In the genomic region with DNA sequence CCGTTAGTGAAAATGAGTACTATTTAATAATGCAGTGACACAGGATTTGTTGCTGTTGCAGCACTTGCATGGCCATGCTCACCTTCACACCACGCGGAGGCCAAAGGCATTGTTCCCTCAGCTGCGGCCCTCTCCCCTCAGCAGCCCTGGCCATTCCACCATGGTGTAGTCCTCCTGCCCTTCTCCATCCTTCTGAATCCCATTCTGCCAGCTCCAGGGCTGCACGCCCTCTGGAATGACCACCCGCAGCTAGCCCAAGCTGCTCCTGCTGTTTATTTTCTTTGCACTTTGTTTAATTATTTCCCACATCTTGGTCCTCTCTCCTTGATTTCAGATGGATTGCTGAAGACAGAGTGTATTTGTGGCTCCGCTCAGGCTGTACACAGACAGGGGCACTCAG, we compare ENCODE assay signal across 17 cellular contexts.
DNase-seq lines count a peak whose midpoint lies in the region; ATAC-seq and TF ChIP-seq lines count a peak whose summit lies in the region.
"Had no signal": no experiment of that assay in that cellular context is flagged by ENCODE, and none has a peak within 500 bp of the region (broad histone marks: within the 10 kb centered on the region; RNA-seq: fewer than 3 reads in every experiment).

No MANE protein-coding gene starts in this region.

- TF ChIP-seq CTCF in CD4-positive, alpha-beta T cell (IDR thresholded peaks at IDR 0.05): no peak

- peak overlapping the region; percentile 93 for H3K27ac Mint-ChIP-seq in activated CD4-positive, alpha-beta memory T cell treated with anti-CD3 and anti-CD28 coated beads, Interleukin-2, amount 10 ng/mL, durations not matched to agents 7 days and 5 days
- H3K27ac Mint-ChIP-seq in activated CD4-positive, alpha-beta memory T cell treated with anti-CD3 and anti-CD28 coated beads for 36 hours: no peak overlapping the region
- no peak overlapping the region for H3K27ac Mint-ChIP-seq in CD4-positive, alpha-beta T cell
- no peak overlapping the region for H3K27ac Mint-ChIP-seq in memory B cell

- H3K27me3 ChIP-seq in CD4-positive, alpha-beta T cell (ENCODE audit: control insufficient read depth, insufficient read depth, low read length): no peaks in the 10 kb centered on the region
- H3K27me3 ChIP-seq: Peyer's patch had no signal

- CTCF ChIA-PET in activated CD4-positive, alpha-beta memory T cell treated with anti-CD3 and anti-CD28 coated beads, Interleukin-2, amount 10 ng/mL, durations not matched to agents 7 days and 5 days (lab: Charles Lee): no interaction called here
- CTCF ChIA-PET in activated CD4-positive, alpha-beta memory T cell treated with anti-CD3 and anti-CD28 coated beads for 36 hours (lab: Charles Lee): interaction anchor here (1.2 to 1.6 kb wide), 3 partner anchors 10 to 15 kb away, joined by 3 to 4 read pairs (median 3); no protein-coding TSS in a partner anchor
- CTCF ChIA-PET in CD4-positive, alpha-beta T cell (lab: Charles Lee): no interaction called here

- H3K4me3 Mint-ChIP-seq in activated CD4-positive, alpha-beta memory T cell treated with anti-CD3 and anti-CD28 coated beads, Interleukin-2, amount 10 ng/mL, durations not matched to agents 7 days and 5 days: peak overlapping the region; percentile 46
- H3K4me3 Mint-ChIP-seq in activated CD4-positive, alpha-beta memory T cell treated with anti-CD3 and anti-CD28 coated beads for 36 hours: no peak overlapping the region
- H3K4me3 Mint-ChIP-seq in CD4-positive, alpha-beta T cell: peak overlapping the region; percentile 32
- H3K4me3 Mint-ChIP-seq in memory B cell: peak overlapping the region; percentile 61
- H3K4me3 Mint-ChIP-seq: CD14-positive monocyte, H9 had no signal

- no peak for ATAC-seq in CD4-positive, alpha-beta T cell (ENCODE audit: poor library complexity)
- no peak for ATAC-seq in memory B cell (ENCODE audit: low read depth)
- ATAC-seq: A549 had no signal

- POLR2A ChIA-PET in activated CD4-positive, alpha-beta memory T cell treated with anti-CD3 and anti-CD28 coated beads, Interleukin-2, amount 10 ng/mL, durations not matched to agents 7 days and 5 days (lab: Charles Lee): interaction anchor here (1.4 to 3.7 kb wide), 5 partner anchors 10 to 179 kb away, joined by 3 to 34 read pairs (median 14); partner anchors contain the start of gene DUSP22
- POLR2A ChIA-PET in activated CD4-positive, alpha-beta memory T cell treated with anti-CD3 and anti-CD28 coated beads for 36 hours (lab: Charles Lee): interaction anchor here (1.0 to 1.9 kb wide), 2 partner anchors 11 to 178 kb away, joined by 3 to 5 read pairs; no protein-coding TSS in a partner anchor
- POLR2A ChIA-PET in CD4-positive, alpha-beta T cell (lab: Charles Lee): no interaction called here

- intact Hi-C loops in activated CD4-positive, alpha-beta memory T cell treated with anti-CD3 and anti-CD28 coated beads for 36 hours (cut with micrococcal nuclease): no loop called here
- intact Hi-C loops in CD4-positive, alpha-beta T cell (cut with DNase I, micrococcal nuclease): no loop called here

- peaks cover 53% of the 10 kb centered on the region for H3K4me1 Mint-ChIP-seq in activated CD4-positive, alpha-beta memory T cell treated with anti-CD3 and anti-CD28 coated beads, Interleukin-2, amount 10 ng/mL, durations not matched to agents 7 days and 5 days
- peaks cover 41% of the 10 kb centered on the region for H3K4me1 Mint-ChIP-seq in activated CD4-positive, alpha-beta memory T cell treated with anti-CD3 and anti-CD28 coated beads for 36 hours (ENCODE audit: low read depth)
- peaks cover 16% of the 10 kb centered on the region for H3K4me1 Mint-ChIP-seq in CD4-positive, alpha-beta T cell (ENCODE audit: low read depth)
- peaks cover 41% of the 10 kb centered on the region for H3K4me1 Mint-ChIP-seq in memory B cell

- no peak overlapping the region for H3K27ac ChIP-seq in CD4-positive, alpha-beta T cell (ENCODE audit: low read depth, low read length)
- H3K27ac ChIP-seq: A549 had no signal

- no peaks in the 10 kb centered on the region for H3K9me3 ChIP-seq in CD4-positive, alpha-beta T cell (ENCODE audit: control insufficient read depth, low read length)
- H3K9me3 ChIP-seq: A549, Peyer's patch had no signal

- peaks cover 24% of the 10 kb centered on the region for H3K27me3 Mint-ChIP-seq in activated CD4-positive, alpha-beta memory T cell treated with anti-CD3 and anti-CD28 coated beads, Interleukin-2, amount 10 ng/mL, durations not matched to agents 7 days and 5 days
- peaks cover 33% of the 10 kb centered on the region for H3K27me3 Mint-ChIP-seq in activated CD4-positive, alpha-beta memory T cell treated with anti-CD3 and anti-CD28 coated beads for 36 hours
- no peaks in the 10 kb centered on the region for H3K27me3 Mint-ChIP-seq in CD4-positive, alpha-beta T cell
- H3K27me3 Mint-ChIP-seq in memory B cell: peaks cover 6% of the 10 kb centered on the region

- H3K36me3 Mint-ChIP-seq in activated CD4-positive, alpha-beta memory T cell treated with anti-CD3 and anti-CD28 coated beads, Interleukin-2, amount 10 ng/mL, durations not matched to agents 7 days and 5 days (ENCODE audit: low read depth): peaks cover 18% of the 10 kb centered on the region
- no peaks in the 10 kb centered on the region for H3K36me3 Mint-ChIP-seq in activated CD4-positive, alpha-beta memory T cell treated with anti-CD3 and anti-CD28 coated beads for 36 hours
- H3K36me3 Mint-ChIP-seq in CD4-positive, alpha-beta T cell (ENCODE audit: low read depth): no peaks in the 10 kb centered on the region
- H3K36me3 Mint-ChIP-seq in memory B cell: peaks cover 2% of the 10 kb centered on the region
- H3K36me3 Mint-ChIP-seq: CD14-positive monocyte had no signal

- no peak for DNase-seq in activated CD4-positive, alpha-beta memory T cell treated with anti-CD3 and anti-CD28 coated beads, Interleukin-2, amount 10 ng/mL, durations not matched to agents 7 days and 5 days
- DNase-seq in activated CD4-positive, alpha-beta memory T cell treated with anti-CD3 and anti-CD28 coated beads for 36 hours: no peak
- DNase-seq in CD4-positive, alpha-beta T cell: no peak
- DNase-seq in NCI-H146 treated with DMSO at 0.1 percent for 48 hours (lab: John Stamatoyannopoulos, UW; ENCODE audit: unreplicated experiment) (peak; percentile 17), memory B cell (ENCODE audit: low spot score in 2 of 2) (no peak), NCI-H345 treated with DMSO at 0.1 percent for 48 hours (lab: John Stamatoyannopoulos, UW; ENCODE audit: unreplicated experiment) (no peak), NCI-H1436 (lab: John Stamatoyannopoulos, UW) (no peak), SIG-M5 (lab: John Stamatoyannopoulos, UW) (no peak)
- DNase-seq: DMS79, H9, NCI-H1436 treated with DMSO at 0.1 percent for 48 hours, NCI-H2107, NCI-H774, Peyer's patch, Right ventricle myocardium superior had no signal

- H3K9me3 Mint-ChIP-seq in activated CD4-positive, alpha-beta memory T cell treated with anti-CD3 and anti-CD28 coated beads, Interleukin-2, amount 10 ng/mL, durations not matched to agents 7 days and 5 days: peaks cover 12% of the 10 kb centered on the region
- H3K9me3 Mint-ChIP-seq in activated CD4-positive, alpha-beta memory T cell treated with anti-CD3 and anti-CD28 coated beads for 36 hours: peaks cover 4% of the 10 kb centered on the region
- H3K9me3 Mint-ChIP-seq in CD4-positive, alpha-beta T cell: no peaks in the 10 kb centered on the region
- no peaks in the 10 kb centered on the region for H3K9me3 Mint-ChIP-seq in memory B cell
